Comparison of ENCODE assay signal across 3 cellular contexts in the genomic region with DNA sequence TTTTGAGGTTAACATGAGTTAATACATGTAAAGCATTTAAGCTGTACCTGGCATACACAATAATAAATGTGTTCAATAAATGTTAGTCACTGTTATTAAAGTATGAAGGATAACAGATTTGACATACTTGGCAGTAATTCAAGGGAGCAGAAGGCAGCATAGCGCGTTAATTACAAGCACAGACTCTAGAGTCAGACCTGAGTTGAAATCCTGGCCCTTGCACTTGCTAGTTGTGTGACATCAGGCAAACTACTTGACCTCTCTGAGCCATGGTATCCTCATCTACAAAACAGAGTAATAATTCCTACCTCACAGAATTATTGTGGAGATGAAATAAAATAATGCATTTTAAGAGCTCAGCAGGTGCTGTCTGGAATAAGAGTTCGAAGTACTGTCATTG.
TF ChIP-seq lines count a peak whose summit lies in the region.

No MANE protein-coding gene starts in this region.

TF ChIP-seq in HEK293, 187 proteins besides CTCF, POLR2A, EP300 and RAD21:
- TF ChIP-seq ZNF174 (tag by site-specific recombination; IDR thresholded peaks at IDR 0.05) (no peak), ZNF623 (tag by site-specific recombination; IDR thresholded peaks at IDR 0.05) (peak; percentile 30; the same call in 1 of the 2 replicates)
TF ChIP-seq in HEK293: peak in this region for 1.

TF ChIP-seq in endothelial cell of umbilical vein, 7 proteins besides CTCF, POLR2A, EP300 and RAD21:
- TF ChIP-seq GATA2 (IDR thresholded peaks at IDR 0.05; ENCODE audit: insufficient read depth, insufficient read length, low read depth, low read length), result no peak
- TF ChIP-seq, protein P1, sequence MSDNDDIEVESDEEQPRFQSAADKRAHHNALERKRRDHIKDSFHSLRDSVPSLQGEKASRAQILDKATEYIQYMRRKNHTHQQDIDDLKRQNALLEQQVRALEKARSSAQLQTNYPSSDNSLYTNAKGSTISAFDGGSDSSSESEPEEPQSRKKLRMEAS (IDR thresholded peaks at IDR 0.05; ENCODE audit: insufficient read depth, insufficient read length), result no peak
- TF ChIP-seq FOS (IDR thresholded peaks at IDR 0.05; ENCODE audit: borderline replicate concordance, insufficient read depth, low read length), result no peak
- TF ChIP-seq EZH2 (IDR thresholded peaks at IDR 0.05; ENCODE audit: borderline replicate concordance, low read depth, low read length, severe bottlenecking), result no peak
- TF ChIP-seq JUN (IDR thresholded peaks at IDR 0.05; ENCODE audit: borderline replicate concordance, insufficient read depth, insufficient read length, low read depth), result no peak
- TF ChIP-seq POLR2AphosphoS5 (IDR thresholded peaks at IDR 0.05; ENCODE audit: insufficient read depth, low read depth, low read length), result no peak
- no peak for TF ChIP-seq MYC (IDR thresholded peaks at IDR 0.05; ENCODE audit: low read depth, low read length)
TF ChIP-seq in endothelial cell of umbilical vein: peak in this region for 0.

TF ChIP-seq in HepG2, 621 proteins besides CTCF, POLR2A, EP300 and RAD21:
- TF ChIP-seq REXO4 (CRISPR knock-in tag; IDR thresholded peaks at IDR 0.05; ENCODE audit: borderline replicate concordance), result no peak
- TF ChIP-seq HIVEP1 (CRISPR knock-in tag; IDR thresholded peaks at IDR 0.05), result no peak
- no peak for TF ChIP-seq ZNF160 (CRISPR knock-in tag; IDR thresholded peaks at IDR 0.05)
- no peak for TF ChIP-seq TRIM24 (CRISPR knock-in tag; IDR thresholded peaks at IDR 0.05)
